Comparison of ENCODE assay signal across 12 cellular contexts in the genomic region with DNA sequence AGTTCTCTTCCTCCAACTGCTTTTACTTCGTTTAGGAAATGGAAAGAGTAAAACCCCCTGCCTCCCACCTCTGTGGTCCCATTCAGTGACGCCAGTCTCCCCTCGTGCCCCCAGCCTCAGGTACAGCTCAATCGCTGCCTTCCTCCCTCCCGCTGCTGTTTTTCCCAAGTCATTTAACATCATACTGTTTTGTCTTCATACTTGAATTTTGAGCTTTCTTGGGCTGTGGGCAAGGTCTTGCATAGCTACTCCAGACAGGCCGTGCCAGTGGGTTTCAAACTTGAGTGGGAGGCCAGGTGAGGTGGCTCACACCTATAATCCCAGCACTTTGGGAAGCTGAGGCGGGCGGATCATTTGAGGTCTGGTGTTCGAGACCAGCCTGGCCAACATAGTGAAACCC.
A peak's percentile ranks its signal among the peaks of the same experiment; 100 is the strongest.
DNase-seq lines count a peak whose midpoint lies in the region; ATAC-seq and TF ChIP-seq lines count a peak whose summit lies in the region.
"Had no signal": no experiment of that assay in that cellular context is flagged by ENCODE, and none has a peak within 500 bp of the region (broad histone marks: within the 10 kb centered on the region; RNA-seq: fewer than 3 reads in every experiment).

No MANE protein-coding gene starts in this region.

- DNase-seq in activated naive CD4-positive, alpha-beta T cell treated with Interleukin-2 at 50 U/mL for 16 hours: no peak
- DNase-seq in mesenchymal stem cell (no peak), suprapubic skin (ENCODE audit: low spot score in 2 of 2) (no peak)
- DNase-seq in activated CD4-positive, alpha-beta T cell treated with anti-CD3 and anti-CD28 coated beads, Interleukin-2, amount 10 ng/mL, durations not matched to agents 24 days and 14 days: no peak
- DNase-seq: activated effector memory CD4-positive, alpha-beta T cell treated with anti-CD3 and anti-CD28 coated beads, Interleukin-2, amount 50 U/mL, for 16 hours; NCI-H2107; testis had no signal

- H3K27ac ChIP-seq in VCaP (peak overlapping the region; percentile 97), mesenchymal stem cell (ENCODE audit: low read length, poor library complexity, severe bottlenecking) (peak overlapping the region; percentile 96), suprapubic skin (peak overlapping the region; percentile 69)
- H3K27ac ChIP-seq: testis had no signal

- no peak for TF ChIP-seq EP300 in suprapubic skin (IDR thresholded peaks at IDR 0.05)

- peak overlapping the region; percentile 89 for H4K8ac ChIP-seq in mesenchymal stem cell (ENCODE audit: low read length)

- no peak overlapping the region for H2BK120ac ChIP-seq in mesenchymal stem cell (ENCODE audit: low read depth, low read length)

- H3K4me1 Mint-ChIP-seq in activated naive CD4-positive, alpha-beta T cell treated with anti-CD3 and anti-CD28 coated beads, Interleukin-2, amount 50 U/mL, for 24 hours: peaks cover 22% of the 10 kb centered on the region
- H3K4me1 Mint-ChIP-seq in activated CD4-positive, alpha-beta T cell treated with anti-CD3 and anti-CD28 coated beads, Interleukin-2, amount 10 ng/mL, durations not matched to agents 24 days and 14 days: peaks cover 10% of the 10 kb centered on the region

- H3K27me3 ChIP-seq in mesenchymal stem cell (ENCODE audit: control insufficient read depth in 1 of 2, insufficient read depth in 1 of 2, low read length in 2 of 2) (no peaks in the 10 kb centered on the region), suprapubic skin (no peaks in the 10 kb centered on the region)
- H3K27me3 ChIP-seq: testis had no signal

- peak overlapping the region in 1 of 2 experiments; percentile 87 for H2BK12ac ChIP-seq in mesenchymal stem cell (ENCODE audit: low read length in 2 of 2)

- no peaks in the 10 kb centered on the region for H3K9me3 Mint-ChIP-seq in activated naive CD4-positive, alpha-beta T cell treated with anti-CD3 and anti-CD28 coated beads, Interleukin-2, amount 50 U/mL, for 24 hours
- H3K9me3 Mint-ChIP-seq in activated CD4-positive, alpha-beta T cell treated with anti-CD3 and anti-CD28 coated beads, Interleukin-2, amount 10 ng/mL, durations not matched to agents 24 days and 14 days: no peaks in the 10 kb centered on the region

- peak overlapping the region; percentile 68 to 86 for H3K18ac ChIP-seq in mesenchymal stem cell (ENCODE audit: low read depth in 1 of 2, low read length in 2 of 2)

- intact Hi-C loops in activated CD4-positive, alpha-beta T cell treated with anti-CD3 and anti-CD28 coated beads, Interleukin-2, amount 10 ng/mL, durations not matched to agents 24 days and 14 days (cut with micrococcal nuclease): no loop called here

- H3K4me2 ChIP-seq in mesenchymal stem cell (ENCODE audit: low read length, poor library complexity, severe bottlenecking): no peak overlapping the region

- H2AFZ ChIP-seq in mesenchymal stem cell (ENCODE audit: low read depth, low read length): no peak overlapping the region

- H4K91ac ChIP-seq in mesenchymal stem cell (ENCODE audit: low read length): peak overlapping the region; percentile 22

- H3K36me3 Mint-ChIP-seq in activated naive CD4-positive, alpha-beta T cell treated with anti-CD3 and anti-CD28 coated beads, Interleukin-2, amount 50 U/mL, for 24 hours: no peaks in the 10 kb centered on the region
- H3K36me3 Mint-ChIP-seq in activated CD4-positive, alpha-beta T cell treated with anti-CD3 and anti-CD28 coated beads, Interleukin-2, amount 10 ng/mL, durations not matched to agents 24 days and 14 days (ENCODE audit: low read depth): no peaks in the 10 kb centered on the region

- no peaks in the 10 kb centered on the region for H3K27me3 Mint-ChIP-seq in activated naive CD4-positive, alpha-beta T cell treated with anti-CD3 and anti-CD28 coated beads, Interleukin-2, amount 50 U/mL, for 24 hours
- H3K27me3 Mint-ChIP-seq in activated CD4-positive, alpha-beta T cell treated with anti-CD3 and anti-CD28 coated beads, Interleukin-2, amount 10 ng/mL, durations not matched to agents 24 days and 14 days: no peaks in the 10 kb centered on the region

- no peak overlapping the region for H2BK5ac ChIP-seq in mesenchymal stem cell (ENCODE audit: low read depth, low read length, poor library complexity, severe bottlenecking)

- H2AK5ac ChIP-seq in mesenchymal stem cell (ENCODE audit: low read length, severe bottlenecking): peak overlapping the region; percentile 5

- H3K9me3 ChIP-seq in mesenchymal stem cell (ENCODE audit: control insufficient read depth, low read length) (no peaks in the 10 kb centered on the region), suprapubic skin (no peaks in the 10 kb centered on the region)
- H3K9me3 ChIP-seq: testis had no signal

- no peak for TF ChIP-seq POLR2A in suprapubic skin (IDR thresholded peaks at IDR 0.05)

- H3K14ac ChIP-seq in mesenchymal stem cell (ENCODE audit: low read length in 2 of 2): peak overlapping the region in 1 of 2 experiments; percentile 68

- ATAC-seq in HG03159 (IDR thresholded peaks at IDR 0.05; ENCODE audit: unreplicated experiment): no peak
- ATAC-seq in HG02610 (IDR thresholded peaks at IDR 0.05; ENCODE audit: unreplicated experiment): no peak
- ATAC-seq: sciatic nerve had no signal

- peak overlapping the region; percentile 60 for H3K27ac Mint-ChIP-seq in activated naive CD4-positive, alpha-beta T cell treated with anti-CD3 and anti-CD28 coated beads, Interleukin-2, amount 50 U/mL, for 24 hours
- H3K27ac Mint-ChIP-seq in activated CD4-positive, alpha-beta T cell treated with anti-CD3 and anti-CD28 coated beads, Interleukin-2, amount 10 ng/mL, durations not matched to agents 24 days and 14 days: no peak overlapping the region

- H3K23ac ChIP-seq in mesenchymal stem cell (ENCODE audit: low read length in 2 of 2): no peak overlapping the region

- H3K79me1 ChIP-seq in mesenchymal stem cell (replicated peaks; ENCODE audit: low read length, poor library complexity, severe bottlenecking): peaks cover 35% of the 10 kb centered on the region

- TF ChIP-seq CTCF in VCaP (conservative IDR thresholded peaks at IDR 0.05) (no peak), suprapubic skin (IDR thresholded peaks at IDR 0.05) (no peak)

- WGBS in mesenchymal stem cell: 87% methylated on average over 4 of the region's 9 CpGs
- 90% methylated on average over 9 of the region's 9 CpGs for WGBS in suprapubic skin

- H2BK15ac ChIP-seq in mesenchymal stem cell (ENCODE audit: low read depth, poor library complexity, severe bottlenecking): peak overlapping the region; percentile 2

- no peak overlapping the region for H3K4me3 ChIP-seq in mesenchymal stem cell (ENCODE audit: insufficient read depth in 1 of 2, low read depth in 1 of 2, low read length in 2 of 2)
- no peak overlapping the region for H3K4me3 ChIP-seq in suprapubic skin
- H3K4me3 ChIP-seq: testis had no signal

- no peak overlapping the region for H3K9ac ChIP-seq in mesenchymal stem cell (ENCODE audit: low read length)

- H3K4ac ChIP-seq in mesenchymal stem cell (ENCODE audit: low read depth in 1 of 2, low read length in 2 of 2): peak overlapping the region; percentile 10 to 96

- H3K4me1 ChIP-seq in mesenchymal stem cell (ENCODE audit: control insufficient read depth, insufficient read depth, low read depth, low read length): peaks cover 15% of the 10 kb centered on the region
- H3K4me1 ChIP-seq in suprapubic skin: peaks cover 45% of the 10 kb centered on the region
- H3K4me1 ChIP-seq: testis had no signal

- H3K4me3 Mint-ChIP-seq in activated naive CD4-positive, alpha-beta T cell treated with anti-CD3 and anti-CD28 coated beads, Interleukin-2, amount 50 U/mL, for 24 hours: no peak overlapping the region
- H3K4me3 Mint-ChIP-seq in activated CD4-positive, alpha-beta T cell treated with anti-CD3 and anti-CD28 coated beads, Interleukin-2, amount 10 ng/mL, durations not matched to agents 24 days and 14 days: no peak overlapping the region

- H3K36me3 ChIP-seq in mesenchymal stem cell (ENCODE audit: control insufficient read depth in 1 of 2, insufficient read depth in 2 of 2, low read depth in 1 of 2, low read length in 2 of 2): peaks cover 0 to 6% of the 10 kb centered on the region in 2 experiments
- no peaks in the 10 kb centered on the region for H3K36me3 ChIP-seq in suprapubic skin
